ENCODE assay signal across 24 cellular contexts in the genomic region with DNA sequence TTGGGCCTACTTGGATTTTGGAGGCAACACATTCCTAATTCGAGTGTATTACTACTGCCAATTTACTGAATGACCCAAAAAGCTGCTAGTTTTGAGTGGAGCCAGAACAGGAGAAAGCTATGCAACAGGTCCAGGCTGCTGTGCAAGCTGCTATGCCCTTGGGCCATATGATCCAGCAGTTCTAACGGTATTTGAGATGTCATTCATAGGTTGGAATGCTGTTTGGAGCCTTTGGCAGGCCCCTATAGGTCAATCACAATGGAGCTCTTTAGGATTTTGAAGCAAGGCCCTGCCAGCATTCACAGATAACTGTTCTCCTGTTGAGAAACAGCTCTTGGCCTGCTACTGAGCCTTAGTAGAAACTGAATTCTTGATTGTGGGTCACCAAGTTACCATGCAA.
"Had no signal": no experiment of that assay in that cellular context is flagged by ENCODE, and none has a peak within 500 bp of the region (broad histone marks: within the 10 kb centered on the region; RNA-seq: fewer than 3 reads in every experiment).

No MANE protein-coding gene starts in this region.

- H3K4me3 ChIP-seq: colonic mucosa, esophagus squamous epithelium, gastroesophageal sphincter, heart left ventricle, hepatocyte, left lung, lower lobe of right lung had no signal

- H3K4me3 Mint-ChIP-seq: dendritic cell treated with granulocyte-macrophage colony-stimulating factor and Interleukin-4, amounts not matched to agents 40 ng/mL and 50 ng/mL, for 4 days; effector memory CD8-positive, alpha-beta T cell; endodermal cell; immature natural killer cell; mesothelial cell of epicardium had no signal

- H3K4me1 Mint-ChIP-seq: endodermal cell, immature natural killer cell had no signal

- H3K27ac Mint-ChIP-seq: dendritic cell treated with granulocyte-macrophage colony-stimulating factor and Interleukin-4, amounts not matched to agents 40 ng/mL and 50 ng/mL, for 4 days; effector memory CD8-positive, alpha-beta T cell; endodermal cell; immature natural killer cell; mesothelial cell of epicardium had no signal

- H3K9me3 Mint-ChIP-seq: endodermal cell had no signal

- DNase-seq: colonic mucosa; cortex of kidney; effector CD8-positive, alpha-beta T cell; effector memory CD8-positive, alpha-beta T cell; endodermal cell; erythroblast; esophagus squamous epithelium; foreskin fibroblast; heart left ventricle; hypothalamus; immature natural killer cell; left cardiac atrium; left lung; left ventricle myocardium superior; lower lobe of right lung; mesenchymal stem cell had no signal

- ATAC-seq: effector memory CD8-positive, alpha-beta T cell; esophagus mucosa; gastroesophageal sphincter; left cardiac atrium; left lung; left ventricle myocardium superior; lower lobe of right lung had no signal

- H3K36me3 Mint-ChIP-seq: immature natural killer cell, mesothelial cell of epicardium had no signal

- H3K36me3 ChIP-seq: colonic mucosa, esophagus squamous epithelium, gastroesophageal sphincter, heart left ventricle, left lung, lower lobe of right lung had no signal

- FAIRE-seq: endometrium, frontal cortex, keratinocyte had no signal

- H3K27me3 ChIP-seq: colonic mucosa, esophagus squamous epithelium, gastroesophageal sphincter, heart left ventricle, hepatocyte, left lung had no signal

- H3K27me3 Mint-ChIP-seq: dendritic cell treated with granulocyte-macrophage colony-stimulating factor and Interleukin-4, amounts not matched to agents 40 ng/mL and 50 ng/mL, for 4 days; effector memory CD8-positive, alpha-beta T cell had no signal
